27 cellular contexts compared by ENCODE assay signal in the genomic region with DNA sequence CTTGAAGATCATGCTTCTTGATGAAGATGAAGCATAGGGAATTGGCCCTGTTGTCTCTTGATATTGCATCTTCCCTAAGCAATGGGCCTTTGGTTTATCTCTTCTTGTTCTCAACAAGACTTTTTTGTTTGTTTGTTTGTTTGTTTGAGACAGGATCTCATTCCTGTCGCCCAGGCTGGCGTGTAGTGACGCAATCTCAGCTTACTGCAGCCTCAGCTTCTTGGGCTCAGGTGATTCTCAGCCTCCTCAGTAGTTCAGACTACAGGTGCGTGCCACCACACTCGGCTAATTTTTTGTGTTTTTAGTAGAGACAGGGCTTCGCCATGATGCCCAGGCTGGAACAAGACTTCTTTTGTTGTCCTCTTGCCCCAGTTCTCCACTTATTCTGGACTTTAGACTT. TPM values are rescaled to one million over a fixed set of nuclear protein-coding genes. Genes with fewer than 3 reads are reported as not detected.
"Had no signal": no experiment of that assay in that cellular context is flagged by ENCODE, and none has a peak within 500 bp of the region (broad histone marks: within the 10 kb centered on the region; RNA-seq: fewer than 3 reads in every experiment).

No MANE protein-coding gene starts in this region.

- H3K4me1 ChIP-seq: pancreas, prostate gland, uterus had no signal

- H3K9me3 Mint-ChIP-seq: natural killer cell treated with Interleukin-12 subunit alpha and Interleukin-12 subunit beta and Interleukin-15 and Interleukin-18, amount 100 ng/mL, for 72 hours; stimulated activated effector memory CD8-positive, alpha-beta T cell treated with anti-CD3 and anti-CD28 coated beads, Interleukin-12 subunit alpha, Interleukin-12 subunit beta, amount 100 ng/mL, for 72 hours; stimulated activated naive CD8-positive, alpha-beta T cell treated with anti-CD3 and anti-CD28 coated beads, Interleukin-15, Interleukin-2, amounts not matched to agents 100 ng/mL and 50 ng/mL, for 24 hours had no signal

- H3K4me3 ChIP-seq: hepatocyte, left ventricle myocardium inferior, lung, mucosa of descending colon, pancreas, prostate gland, sigmoid colon, spleen, tibial nerve, uterus had no signal

- H3K36me3 Mint-ChIP-seq: natural killer cell treated with Interleukin-12 subunit alpha and Interleukin-12 subunit beta and Interleukin-15 and Interleukin-18, amount 100 ng/mL, for 72 hours; stimulated activated effector memory CD8-positive, alpha-beta T cell treated with anti-CD3 and anti-CD28 coated beads, Interleukin-12 subunit alpha, Interleukin-12 subunit beta, amount 100 ng/mL, for 72 hours had no signal

- H3K4me3 Mint-ChIP-seq: memory B cell; naive thymus-derived CD4-positive, alpha-beta T cell; natural killer cell treated with Interleukin-12 subunit alpha and Interleukin-12 subunit beta and Interleukin-15 and Interleukin-18, amount 100 ng/mL, for 72 hours; stimulated activated effector memory CD8-positive, alpha-beta T cell treated with anti-CD3 and anti-CD28 coated beads, Interleukin-12 subunit alpha, Interleukin-12 subunit beta, amount 100 ng/mL, for 72 hours; stimulated activated naive CD8-positive, alpha-beta T cell treated with anti-CD3 and anti-CD28 coated beads, Interleukin-15, Interleukin-2, amounts not matched to agents 100 ng/mL and 50 ng/mL, for 24 hours; type B pancreatic cell had no signal

- H3K27ac ChIP-seq: left ventricle myocardium inferior, pancreas, prostate gland, sigmoid colon, spleen, tibial nerve, uterus had no signal

- H3K27me3 Mint-ChIP-seq: type B pancreatic cell had no signal

- H3K4me2 ChIP-seq: hepatocyte had no signal

- H3K9me3 ChIP-seq: left ventricle myocardium inferior, mucosa of descending colon, pancreas, prostate gland, sigmoid colon, tibial nerve, uterus had no signal

- DNase-seq: islet precursor cell; left ventricle myocardium inferior; midbrain; mucosa of descending colon; naive thymus-derived CD4-positive, alpha-beta T cell; nucleus accumbens; pancreas; posterior cingulate gyrus; retina; right cardiac atrium; sigmoid colon; small intestine; spleen; stimulated activated CD4-positive, alpha-beta T cell treated with anti-CD3 and anti-CD28 coated beads, Interleukin-4, amount 100 ng/mL, for 24 hours; stimulated activated naive CD4-positive, alpha-beta T cell; uterus had no signal

- H3K27me3 ChIP-seq: hepatocyte, pancreas, uterus had no signal

- ATAC-seq: mucosa of descending colon; naive thymus-derived CD4-positive, alpha-beta T cell; natural killer cell treated with Interleukin-12 subunit alpha and Interleukin-12 subunit beta and Interleukin-15 and Interleukin-18, amount 100 ng/mL, for 72 hours; pancreas; right cardiac atrium; stimulated activated effector memory CD8-positive, alpha-beta T cell treated with anti-CD3 and anti-CD28 coated beads, Interleukin-12 subunit alpha, Interleukin-12 subunit beta, amount 100 ng/mL, for 72 hours had no signal

- H2AFZ ChIP-seq: hepatocyte had no signal

- H3K27ac Mint-ChIP-seq: memory B cell; naive thymus-derived CD4-positive, alpha-beta T cell; natural killer cell treated with Interleukin-12 subunit alpha and Interleukin-12 subunit beta and Interleukin-15 and Interleukin-18, amount 100 ng/mL, for 72 hours; stimulated activated effector memory CD8-positive, alpha-beta T cell treated with anti-CD3 and anti-CD28 coated beads, Interleukin-12 subunit alpha, Interleukin-12 subunit beta, amount 100 ng/mL, for 72 hours; stimulated activated naive CD8-positive, alpha-beta T cell treated with anti-CD3 and anti-CD28 coated beads, Interleukin-15, Interleukin-2, amounts not matched to agents 100 ng/mL and 50 ng/mL, for 24 hours; type B pancreatic cell had no signal

RNA-seq across cellular contexts. Expression of a gene that starts 5.2 kb away (rescaled TPM):
- total RNA-seq: left ventricle myocardium inferior, lower leg skin, ureter had no signal
